In genomic region chr10:60134548-60134947, GRCh38 we compare ENCODE assay signal across 28 cellular contexts.
"Had no signal": no experiment of that assay in that cellular context is flagged by ENCODE, and none has a peak within 500 bp of the region (broad histone marks: within the 10 kb centered on the region; RNA-seq: fewer than 3 reads in every experiment).

No MANE protein-coding gene starts in this region.

- H3K4me3 ChIP-seq: mucosa of descending colon, right lobe of liver had no signal

- H3K4me1 ChIP-seq: right lobe of liver had no signal

- H3K4me1 Mint-ChIP-seq: stimulated activated naive CD8-positive, alpha-beta T cell treated with anti-CD3 and anti-CD28 coated beads, Interleukin-15, amount 100 ng/mL, for 72 hours had no signal

- ATAC-seq: activated CD4-positive, CD25-positive, alpha-beta regulatory T cell treated with anti-CD3 and anti-CD28 coated beads, Interleukin-2, amount 50 U/mL, for 24 hours; effector memory CD8-positive, alpha-beta T cell; mucosa of descending colon; natural killer cell treated with Interleukin-12 subunit alpha and Interleukin-12 subunit beta and Interleukin-15 and Interleukin-18, amount 100 ng/mL, for 72 hours; right lobe of liver; stimulated activated effector memory CD8-positive, alpha-beta T cell treated with anti-CD3 and anti-CD28 coated beads, Interleukin-12 subunit alpha, Interleukin-12 subunit beta, amount 100 ng/mL, for 72 hours; stimulated activated naive CD8-positive, alpha-beta T cell treated with anti-CD3 and anti-CD28 coated beads, Interleukin-15, amount 100 ng/mL, for 72 hours; T-helper 17 cell had no signal

- H3K9me3 ChIP-seq: mucosa of descending colon, right lobe of liver had no signal

- H3K36me3 Mint-ChIP-seq: activated naive CD8-positive, alpha-beta T cell treated with anti-CD3 and anti-CD28 coated beads, Interleukin-2, amount 10 ng/mL, durations not matched to agents 7 days and 5 days; natural killer cell treated with Interleukin-12 subunit alpha and Interleukin-12 subunit beta and Interleukin-15 and Interleukin-18, amount 100 ng/mL, for 72 hours; stimulated activated effector memory CD8-positive, alpha-beta T cell treated with anti-CD3 and anti-CD28 coated beads, Interleukin-12 subunit alpha, Interleukin-12 subunit beta, amount 100 ng/mL, for 72 hours had no signal

- H3K27me3 Mint-ChIP-seq: activated CD4-positive, alpha-beta memory T cell treated with anti-CD3 and anti-CD28 coated beads for 36 hours; activated CD4-positive, alpha-beta T cell treated with anti-CD3 and anti-CD28 coated beads, Interleukin-2, amount 10 ng/mL, durations not matched to agents 24 days and 14 days; effector memory CD8-positive, alpha-beta T cell; memory B cell; natural killer cell treated with Interleukin-12 subunit alpha and Interleukin-12 subunit beta and Interleukin-15 and Interleukin-18, amount 100 ng/mL, for 72 hours; stimulated activated naive CD8-positive, alpha-beta T cell treated with anti-CD3 and anti-CD28 coated beads, Interleukin-15, amount 100 ng/mL, for 72 hours; T-helper 17 cell had no signal

- DNase-seq: activated CD4-positive, alpha-beta memory T cell treated with anti-CD3 and anti-CD28 coated beads for 36 hours; activated CD4-positive, alpha-beta T cell treated with anti-CD3 and anti-CD28 coated beads, Interleukin-2, amount 10 ng/mL, durations not matched to agents 24 days and 14 days; activated CD8-positive, alpha-beta memory T cell treated with anti-CD3 and anti-CD28 coated beads, Interleukin-2, amount 50 U/mL, for 4 hours; activated effector memory CD4-positive, alpha-beta T cell treated with anti-CD3 and anti-CD28 coated beads, Interleukin-2, amount 50 U/mL, for 16 hours; activated naive CD4-positive, alpha-beta T cell treated with anti-CD3 and anti-CD28 coated beads for 36 hours; activated naive CD8-positive, alpha-beta T cell treated with anti-CD3 and anti-CD28 coated beads, Interleukin-2, amount 10 ng/mL, durations not matched to agents 7 days and 5 days; activated T-cell treated with anti-CD3 and anti-CD28 coated beads, Interleukin-2, amount 50 U/mL, for 1 hour; amygdala; caudate nucleus; cortex of kidney; effector memory CD8-positive, alpha-beta T cell; erythroblast; head of caudate nucleus; hypothalamus; mucosa of descending colon; right lobe of liver; stimulated activated CD4-positive, alpha-beta T cell treated with anti-CD3 and anti-CD28 coated beads, Interleukin-12 subunit alpha, Interleukin-12 subunit beta, amount 100 ng/mL, for 4 hours; stimulated activated CD4-positive, alpha-beta T cell treated with anti-CD3 and anti-CD28 coated beads, Interleukin-4, amount 100 ng/mL, for 24 hours; stimulated activated naive CD8-positive, alpha-beta T cell treated with anti-CD3 and anti-CD28 coated beads, Interleukin-15, amount 100 ng/mL, for 72 hours; substantia nigra; T-helper 17 cell; T1000; WERI-Rb-1 had no signal

- H3K36me3 ChIP-seq: right lobe of liver, WERI-Rb-1 had no signal

- H3K4me3 Mint-ChIP-seq: activated CD4-positive, alpha-beta memory T cell treated with anti-CD3 and anti-CD28 coated beads for 36 hours; activated CD4-positive, alpha-beta T cell treated with anti-CD3 and anti-CD28 coated beads, Interleukin-2, amount 10 ng/mL, durations not matched to agents 24 days and 14 days; activated naive CD4-positive, alpha-beta T cell treated with anti-CD3 and anti-CD28 coated beads for 36 hours; activated naive CD8-positive, alpha-beta T cell treated with anti-CD3 and anti-CD28 coated beads, Interleukin-2, amount 10 ng/mL, durations not matched to agents 7 days and 5 days; activated T-helper 1 cell treated with anti-CD3 and anti-CD28 coated beads, Interleukin-12 subunit alpha, Interleukin-12 subunit beta, Interleukin-2, Interleukin-4 antibody, amounts not matched to agents 30 ng/mL and 10 ng/mL and 1 ng/mL, durations not matched to agents 14 hours and 24 hours and 36 hours; effector memory CD8-positive, alpha-beta T cell; memory B cell; natural killer cell treated with Interleukin-12 subunit alpha and Interleukin-12 subunit beta and Interleukin-15 and Interleukin-18, amount 100 ng/mL, for 72 hours; stimulated activated effector memory CD8-positive, alpha-beta T cell treated with anti-CD3 and anti-CD28 coated beads, Interleukin-12 subunit alpha, Interleukin-12 subunit beta, amount 100 ng/mL, for 72 hours; stimulated activated naive CD8-positive, alpha-beta T cell treated with anti-CD3 and anti-CD28 coated beads, Interleukin-15, amount 100 ng/mL, for 72 hours; T-helper 17 cell had no signal

- H3K27me3 ChIP-seq: right lobe of liver had no signal

- H3K9me3 Mint-ChIP-seq: activated CD4-positive, alpha-beta memory T cell treated with anti-CD3 and anti-CD28 coated beads for 36 hours; activated CD4-positive, alpha-beta T cell treated with anti-CD3 and anti-CD28 coated beads, Interleukin-2, amount 10 ng/mL, durations not matched to agents 24 days and 14 days; activated naive CD4-positive, alpha-beta T cell treated with anti-CD3 and anti-CD28 coated beads for 36 hours; activated naive CD8-positive, alpha-beta T cell treated with anti-CD3 and anti-CD28 coated beads, Interleukin-2, amount 10 ng/mL, durations not matched to agents 7 days and 5 days; activated T-helper 1 cell treated with anti-CD3 and anti-CD28 coated beads, Interleukin-12 subunit alpha, Interleukin-12 subunit beta, Interleukin-2, Interleukin-4 antibody, amounts not matched to agents 30 ng/mL and 10 ng/mL and 1 ng/mL, durations not matched to agents 14 hours and 24 hours and 36 hours; effector memory CD8-positive, alpha-beta T cell; memory B cell; natural killer cell treated with Interleukin-12 subunit alpha and Interleukin-12 subunit beta and Interleukin-15 and Interleukin-18, amount 100 ng/mL, for 72 hours; stimulated activated effector memory CD8-positive, alpha-beta T cell treated with anti-CD3 and anti-CD28 coated beads, Interleukin-12 subunit alpha, Interleukin-12 subunit beta, amount 100 ng/mL, for 72 hours; stimulated activated naive CD8-positive, alpha-beta T cell treated with anti-CD3 and anti-CD28 coated beads, Interleukin-15, amount 100 ng/mL, for 72 hours had no signal

- H3K27ac Mint-ChIP-seq: activated CD4-positive, alpha-beta memory T cell treated with anti-CD3 and anti-CD28 coated beads for 36 hours; activated CD4-positive, alpha-beta T cell treated with anti-CD3 and anti-CD28 coated beads, Interleukin-2, amount 10 ng/mL, durations not matched to agents 24 days and 14 days; activated naive CD4-positive, alpha-beta T cell treated with anti-CD3 and anti-CD28 coated beads for 36 hours; activated naive CD8-positive, alpha-beta T cell treated with anti-CD3 and anti-CD28 coated beads, Interleukin-2, amount 10 ng/mL, durations not matched to agents 7 days and 5 days; effector memory CD8-positive, alpha-beta T cell; memory B cell; natural killer cell treated with Interleukin-12 subunit alpha and Interleukin-12 subunit beta and Interleukin-15 and Interleukin-18, amount 100 ng/mL, for 72 hours; stimulated activated effector memory CD8-positive, alpha-beta T cell treated with anti-CD3 and anti-CD28 coated beads, Interleukin-12 subunit alpha, Interleukin-12 subunit beta, amount 100 ng/mL, for 72 hours; stimulated activated naive CD8-positive, alpha-beta T cell treated with anti-CD3 and anti-CD28 coated beads, Interleukin-15, amount 100 ng/mL, for 72 hours had no signal

- H3K27ac ChIP-seq: right lobe of liver, WERI-Rb-1 had no signal
